ENCODE assay signal across 8 cellular contexts in the genomic region with DNA sequence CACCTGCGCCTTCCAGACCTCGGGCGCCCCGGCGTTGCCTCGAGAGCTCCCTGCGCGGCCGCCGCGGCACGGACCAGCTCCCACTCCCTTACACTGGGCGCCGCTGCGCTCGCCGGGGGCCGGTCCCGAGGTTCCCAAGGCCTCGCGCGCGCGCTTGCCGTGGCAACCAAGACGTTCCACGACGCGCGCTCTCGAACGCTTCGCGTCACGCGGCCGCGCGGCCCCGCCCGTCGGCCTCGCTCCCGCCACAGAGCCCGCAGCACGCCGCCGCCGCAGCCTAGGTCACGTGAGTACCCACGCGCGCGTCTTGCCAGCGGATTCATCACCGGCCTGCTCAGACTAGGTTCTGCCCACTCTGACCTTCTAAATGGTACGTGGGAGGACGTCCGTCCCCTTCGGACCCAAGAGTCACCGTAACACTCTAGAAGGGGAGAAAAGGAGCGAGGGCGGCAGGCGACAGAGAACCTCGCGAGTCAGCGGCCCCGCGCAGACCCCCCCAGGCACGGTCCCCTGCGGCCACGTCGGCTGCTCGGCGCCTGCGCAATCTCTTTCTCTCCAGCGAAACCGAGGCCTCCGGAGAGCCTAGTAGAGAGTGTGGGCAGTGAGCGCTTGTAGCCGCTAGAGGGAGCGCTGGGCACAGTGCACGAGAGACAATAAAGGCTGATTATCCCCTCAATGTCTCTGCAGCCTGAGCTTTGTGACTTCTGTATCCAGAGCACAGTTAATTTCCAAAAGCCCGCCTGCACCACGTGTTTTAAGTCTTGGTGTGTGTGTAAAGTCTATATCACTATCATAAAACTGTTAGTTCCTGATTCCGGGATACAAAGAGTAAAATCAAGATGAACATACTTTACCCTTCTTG. TPM values are rescaled to one million over a fixed set of nuclear protein-coding genes. Genes with fewer than 3 reads are reported as not detected.
A peak's percentile ranks its signal among the peaks of the same experiment; 100 is the strongest.
DNase-seq lines count a peak whose midpoint lies in the region; ATAC-seq and TF ChIP-seq lines count a peak whose summit lies in the region.

A gene with protein sequence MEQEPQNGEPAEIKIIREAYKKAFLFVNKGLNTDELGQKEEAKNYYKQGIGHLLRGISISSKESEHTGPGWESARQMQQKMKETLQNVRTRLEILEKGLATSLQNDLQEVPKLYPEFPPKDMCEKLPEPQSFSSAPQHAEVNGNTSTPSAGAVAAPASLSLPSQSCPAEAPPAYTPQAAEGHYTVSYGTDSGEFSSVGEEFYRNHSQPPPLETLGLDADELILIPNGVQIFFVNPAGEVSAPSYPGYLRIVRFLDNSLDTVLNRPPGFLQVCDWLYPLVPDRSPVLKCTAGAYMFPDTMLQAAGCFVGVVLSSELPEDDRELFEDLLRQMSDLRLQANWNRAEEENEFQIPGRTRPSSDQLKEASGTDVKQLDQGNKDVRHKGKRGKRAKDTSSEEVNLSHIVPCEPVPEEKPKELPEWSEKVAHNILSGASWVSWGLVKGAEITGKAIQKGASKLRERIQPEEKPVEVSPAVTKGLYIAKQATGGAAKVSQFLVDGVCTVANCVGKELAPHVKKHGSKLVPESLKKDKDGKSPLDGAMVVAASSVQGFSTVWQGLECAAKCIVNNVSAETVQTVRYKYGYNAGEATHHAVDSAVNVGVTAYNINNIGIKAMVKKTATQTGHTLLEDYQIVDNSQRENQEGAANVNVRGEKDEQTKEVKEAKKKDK (minus strand): TSS at position 173 of the 862 bp plus-strand sequence. CDS start 10,564 bp downstream, outside the sequence.

- peak within 1 kb of the TSS; percentile 99 for H3K4me2 ChIP-seq in parathyroid adenoma (ENCODE audit: low read length)

- H3K27ac ChIP-seq in adrenal gland, result peak within 1 kb of the TSS; percentile 97 to 100 (median 99)
- H3K27ac ChIP-seq in parathyroid adenoma, result peak within 1 kb of the TSS; percentile 97
- peak within 1 kb of the TSS; percentile 99 for H3K27ac ChIP-seq in tibial artery

- H3K9ac ChIP-seq in parathyroid adenoma, result peak within 1 kb of the TSS; percentile 46

- intact Hi-C loops in adrenal gland (cut with DNase I), result loop anchor here in 1 of 2 donors (5.0 to 10.0 kb wide), 2 partner anchors 51 to 52 kb away; a partner anchor contains a TSS
- intact Hi-C loops in cardiac septum (cut with DNase I), result no loop called here
- intact Hi-C loops in tibial artery (cut with DNase I; ENCODE audit: low total_unique reads), result no loop called here

- H3K4me3 ChIP-seq in GM12864 (ENCODE audit: low read depth, low read length) (peak within 1 kb of the TSS; percentile 62), adrenal gland (peak within 1 kb of the TSS; percentile 68 to 96 (median 88)), parathyroid adenoma (ENCODE audit: low read depth, low read length) (peak within 1 kb of the TSS; percentile 73), tibial artery (peak within 1 kb of the TSS; percentile 79 to 87)

- TF ChIP-seq CTCF in GM12864 (IDR thresholded peaks at IDR 0.05; ENCODE audit: low read depth, low read length, missing control alignments), result peak; percentile 97
- TF ChIP-seq CTCF in adrenal gland (IDR thresholded peaks at IDR 0.05), result peak; percentile 95 to 98 (median 98)
- peak; percentile 88 for TF ChIP-seq CTCF in parathyroid adenoma (IDR thresholded peaks at IDR 0.05)
- TF ChIP-seq CTCF in tibial artery (IDR thresholded peaks at IDR 0.05), result peak; percentile 94 to 96

- peaks cover 14% of the 10 kb centered on the region for H3K79me2 ChIP-seq in parathyroid adenoma

- peak; percentile 96 for ATAC-seq in HG02678 (IDR thresholded peaks at IDR 0.05; ENCODE audit: unreplicated experiment)

- H3K9me3 ChIP-seq in adrenal gland (replicated peaks in 1 of 3) (no peaks in the 10 kb centered on the region), parathyroid adenoma (ENCODE audit: control insufficient read depth, low read length) (no peaks in the 10 kb centered on the region), tibial artery (no peaks in the 10 kb centered on the region)

- DNase-seq in GM12864 (ENCODE audit: low read depth) (peak; percentile 30), NCI-H1417 treated with DMSO at 0.1 percent for 48 hours (lab: John Stamatoyannopoulos, UW) (peak; percentile 18), T-helper 1 cell (peak; percentile 59 to 85 (median 80)), adrenal gland (peak; percentile 93 to 98 (median 94)), cardiac septum (ENCODE audit: low spot score) (peak; percentile 95), tibial artery (peak; percentile 96)

- H3K36me3 ChIP-seq in adrenal gland (replicated peaks in 1 of 2), result no peaks in the 10 kb centered on the region
- no peaks in the 10 kb centered on the region for H3K36me3 ChIP-seq in parathyroid adenoma (ENCODE audit: control insufficient read depth, insufficient read depth, low read length)
- H3K36me3 ChIP-seq in tibial artery, result no peaks in the 10 kb centered on the region

- peak; percentile 54 to 87 for TF ChIP-seq POLR2A in adrenal gland (IDR thresholded peaks at IDR 0.05)

- peak within 1 kb of the TSS; percentile 89 for H2AFZ ChIP-seq in parathyroid adenoma

- H3K4me1 ChIP-seq in adrenal gland (replicated peaks in 1 of 2) (peaks cover 10 to 45% of the 10 kb centered on the region in 2 donors), parathyroid adenoma (no peaks in the 10 kb centered on the region), tibial artery (peaks cover 0 to 32% (median 19%) of the 10 kb centered on the region in 4 donors)

- H3K27me3 ChIP-seq in adrenal gland (no peaks in the 10 kb centered on the region), parathyroid adenoma (ENCODE audit: control insufficient read depth, insufficient read depth, low read length) (no peaks in the 10 kb centered on the region), tibial artery (no peaks in the 10 kb centered on the region)

- 0 to 1% (median 1%) methylated on average over 6 to 86 of the region's 86 CpGs for whole genome bisulfite sequencing in adrenal gland, 4 donors

RNA-seq across cellular contexts. Expression of the gene that starts here (rescaled TPM):
- total RNA-seq in adrenal gland (100 to 1,000 TPM in 2 of 8 donors, 10 to 100 TPM in 6; 56.0 to 140 (median 92.0) TPM), cardiac septum (36.8 TPM)
- polyA plus RNA-seq in adrenal gland, result 100 to 1,000 TPM in 1 of 3 donors, 10 to 100 TPM in 2; 29.2 to 314 (median 31.6) TPM

Comparison
In these comparisons a context has a peak if more than half of its experiments do, and no peak if none do; other contexts are left out.
1. Peak in every context shown above with its lines: DNase-seq, ATAC-seq, H3K4me3 ChIP-seq and H3K27ac ChIP-seq.
2. DNase-seq: peak in every context shown above with its lines; median percentile 96 in tibial artery; 95 in cardiac septum; 94 in adrenal gland; 80 in T-helper 1 cell; 30 in GM12864; 18 in NCI-H1417 treated with DMSO at 0.1 percent for 48 hours.